ENCODE assay signal across 6 cellular contexts in genomic region chr14:105748710-105749109, GRCh38.
DNase-seq lines count a peak whose midpoint lies in the region; ATAC-seq and TF ChIP-seq lines count a peak whose summit lies in the region.
"Not testable (repeated sequence)": the region's sequence is repeated elsewhere in the genome, so short reads cannot be mapped to it uniquely, and the experiment has no call there.

No MANE protein-coding gene starts in this region.

- H3K27ac ChIP-seq in BLaER1 treated with 17β-estradiol and CSF1 and Interleukin-3, amounts not matched to agents 10 nM and 100 nM = not testable (repeated sequence)
- H3K27ac ChIP-seq in OCI-LY3 (ENCODE audit: low read length) = peak overlapping the region; percentile 87

- H3K9me3 Mint-ChIP-seq in stimulated activated naive B cell treated with anti-CD40 and anti-IgM and Interleukin-4, amounts not matched to agents 10 μg/mL and 1 μg/mL and 100 μg/mL, for 72 hours = not testable (repeated sequence)

- H3K36me3 ChIP-seq in BLaER1 treated with 17β-estradiol and CSF1 and Interleukin-3, amounts not matched to agents 10 nM and 100 nM; OCI-LY3 (replicated peaks; ENCODE audit: low read depth, low read length): not testable (repeated sequence)

- not testable (repeated sequence) for H4K20me1 ChIP-seq in BLaER1 treated with 17β-estradiol and CSF1 and Interleukin-3, amounts not matched to agents 10 nM and 100 nM; OCI-LY3 (ENCODE audit: insufficient read depth, low read length)

- peaks cover 51 to 71% of the 10 kb centered on the region in 2 donors for H3K4me1 Mint-ChIP-seq in stimulated activated naive B cell treated with anti-CD40 and anti-IgM and Interleukin-4, amounts not matched to agents 10 μg/mL and 1 μg/mL and 100 μg/mL, for 72 hours

- H3K4me1 ChIP-seq in BLaER1 treated with 17β-estradiol and CSF1 and Interleukin-3, amounts not matched to agents 10 nM and 100 nM = peaks cover 11 to 27% (median 25%) of the 10 kb centered on the region in 10 experiments
- peaks cover 22% of the 10 kb centered on the region for H3K4me1 ChIP-seq in OCI-LY3 (ENCODE audit: low read length)

- peaks cover 23% of the 10 kb centered on the region for H3K79me2 ChIP-seq in OCI-LY3 (ENCODE audit: low read length)

- not testable (repeated sequence) for H3K27me3 ChIP-seq in BLaER1 treated with 17β-estradiol and CSF1 and Interleukin-3, amounts not matched to agents 10 nM and 100 nM; OCI-LY3 (ENCODE audit: low read depth, low read length)

- not testable (repeated sequence) for TF ChIP-seq CTCF in OCI-LY3 (IDR thresholded peaks at IDR 0.05; ENCODE audit: low read depth, low read length)

- intact Hi-C loops in Right ventricle myocardium superior (cut with DNase I); posterior vena cava (cut with DNase I): not testable (repeated sequence)

- not testable (repeated sequence) for H3K4me3 ChIP-seq in BLaER1 treated with 17β-estradiol and CSF1 and Interleukin-3, amounts not matched to agents 10 nM and 100 nM
- H3K4me3 ChIP-seq in OCI-LY3 (ENCODE audit: low read length) = peak overlapping the region; percentile 87

- H3K36me3 Mint-ChIP-seq in stimulated activated naive B cell treated with anti-CD40 and anti-IgM and Interleukin-4, amounts not matched to agents 10 μg/mL and 1 μg/mL and 100 μg/mL, for 72 hours = peaks cover 45 to 51% of the 10 kb centered on the region in 2 donors

- not testable (repeated sequence) for H3K9me3 ChIP-seq in BLaER1 treated with 17β-estradiol and CSF1 and Interleukin-3, amounts not matched to agents 10 nM and 100 nM (replicated peaks in 1 of 11); OCI-LY3 (ENCODE audit: insufficient read depth, low read length)

- DNase-seq in Right ventricle myocardium superior = peak; percentile 20
- peak; percentile 57 for DNase-seq in mesenteric fat pad (ENCODE audit: low spot score)
- peak; percentile 30 for DNase-seq in posterior vena cava (ENCODE audit: low spot score)
- DNase-seq in stimulated activated naive B cell treated with anti-CD40 and anti-IgM and Interleukin-4, amounts not matched to agents 10 μg/mL and 1 μg/mL and 100 μg/mL, for 72 hours = not testable (repeated sequence)

- H3K4me3 Mint-ChIP-seq in stimulated activated naive B cell treated with anti-CD40 and anti-IgM and Interleukin-4, amounts not matched to agents 10 μg/mL and 1 μg/mL and 100 μg/mL, for 72 hours = peak overlapping the region; percentile 98 to 99

- peaks cover 0 to 24% of the 10 kb centered on the region in 2 donors for H3K27me3 Mint-ChIP-seq in stimulated activated naive B cell treated with anti-CD40 and anti-IgM and Interleukin-4, amounts not matched to agents 10 μg/mL and 1 μg/mL and 100 μg/mL, for 72 hours

- not testable (repeated sequence) for H3K9ac ChIP-seq in BLaER1 treated with 17β-estradiol and CSF1 and Interleukin-3, amounts not matched to agents 10 nM and 100 nM
- H3K9ac ChIP-seq in OCI-LY3 (ENCODE audit: low read length) = peak overlapping the region; percentile 89

- H3K27ac Mint-ChIP-seq in stimulated activated naive B cell treated with anti-CD40 and anti-IgM and Interleukin-4, amounts not matched to agents 10 μg/mL and 1 μg/mL and 100 μg/mL, for 72 hours = peak overlapping the region; percentile 100

- not testable (repeated sequence) for H2AFZ ChIP-seq in OCI-LY3 (ENCODE audit: low read depth, low read length)

- H3K4me2 ChIP-seq in BLaER1 treated with 17β-estradiol and CSF1 and Interleukin-3, amounts not matched to agents 10 nM and 100 nM = peak overlapping the region in 8 of 11 experiments; percentile 0 to 79 (median 64); a peak in 10 of 22 replicates
- peak overlapping the region; percentile 87 for H3K4me2 ChIP-seq in OCI-LY3 (ENCODE audit: low read length)

- not testable (repeated sequence) for ATAC-seq in Right ventricle myocardium superior (ENCODE audit: poor library complexity); stimulated activated naive B cell treated with anti-CD40 and anti-IgM and Interleukin-4, amounts not matched to agents 10 μg/mL and 1 μg/mL and 100 μg/mL, for 72 hours (replicated peaks)
